Comparison of ENCODE assay signal across 14 cellular contexts in the genomic region with DNA sequence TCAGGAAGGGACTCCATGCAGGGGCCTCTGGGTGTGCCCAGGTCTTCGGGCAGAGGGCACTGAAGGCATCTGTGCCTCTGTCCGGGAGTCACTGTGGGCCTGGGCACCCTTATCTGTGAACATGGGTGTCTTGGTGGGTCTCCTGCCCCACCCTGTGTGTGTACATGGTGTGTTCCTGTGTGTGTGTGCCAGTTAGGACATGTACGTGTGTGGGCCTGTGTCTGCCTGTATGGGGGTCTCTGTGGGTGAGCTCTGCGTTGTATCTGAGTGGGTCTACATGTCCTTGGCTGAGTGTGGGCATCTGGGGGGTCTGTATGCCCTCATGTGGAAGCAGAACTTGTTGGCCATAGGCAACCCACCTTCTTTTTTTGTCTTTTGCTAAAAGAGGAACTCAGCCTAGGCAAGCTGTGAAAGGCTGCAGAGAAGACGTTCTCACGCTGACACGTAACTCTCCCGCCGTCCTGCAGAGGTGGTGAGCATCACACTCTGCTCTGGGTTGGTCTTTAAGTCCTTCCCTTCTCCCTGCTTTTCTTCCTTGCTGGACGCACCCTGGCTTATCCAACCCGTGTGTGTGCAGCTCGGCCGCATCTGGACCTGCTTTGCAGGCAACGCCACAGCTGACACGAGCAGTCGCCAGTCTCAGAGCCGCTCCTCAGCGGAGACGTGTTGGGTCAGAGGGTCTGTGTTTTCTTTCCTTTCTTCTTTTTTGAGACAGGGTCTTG. TPM values are rescaled to one million over a fixed set of nuclear protein-coding genes. Genes with fewer than 3 reads are reported as not detected.
DNase-seq lines count a peak whose midpoint lies in the region; ATAC-seq and TF ChIP-seq lines count a peak whose summit lies in the region.
"Had no signal": no experiment of that assay in that cellular context is flagged by ENCODE, and none has a peak within 500 bp of the region (broad histone marks: within the 10 kb centered on the region; RNA-seq: fewer than 3 reads in every experiment).

No MANE protein-coding gene starts in this region.

- ATAC-seq in WTC11 (no peak), HG03039 (IDR thresholded peaks at IDR 0.05; ENCODE audit: unreplicated experiment) (no peak)
- no peak for ATAC-seq in activated T-helper 17 cell treated with anti-CD3 and anti-CD28 coated beads, Interleukin-2, amount 50 U/mL, for 72 hours (replicated peaks)

- H3K27ac Mint-ChIP-seq in Caco-2 (ENCODE audit: unreplicated experiment) = no peak overlapping the region
- peak overlapping the region; percentile 39 to 95 (median 73) for H3K27ac Mint-ChIP-seq in IgD-negative memory B cell
- peak overlapping the region; percentile 85 for H3K27ac Mint-ChIP-seq in WTC11
- H3K27ac Mint-ChIP-seq in activated T-helper 17 cell treated with anti-CD3 and anti-CD28 coated beads, Interleukin-2, amount 50 U/mL, for 72 hours = no peak overlapping the region
- H3K27ac Mint-ChIP-seq: dendritic cell treated with granulocyte-macrophage colony-stimulating factor and Interleukin-4, amounts not matched to agents 40 ng/mL and 50 ng/mL, for 4 days had no signal

- intact Hi-C loops in Caco-2 (cut with micrococcal nuclease; ENCODE audit: unreplicated experiment) = no loop called here

- POLR2A ChIA-PET in Caco-2 (lab: Charles Lee) (no interaction called here), WTC11 (lab: Charles Lee) (no interaction called here)

- peaks cover 14% of the 10 kb centered on the region for H3K27me3 Mint-ChIP-seq in Caco-2 (ENCODE audit: insufficient read depth, unreplicated experiment)
- peaks cover under 1% of the 10 kb centered on the region for H3K27me3 Mint-ChIP-seq in IgD-negative memory B cell
- peaks cover 13% of the 10 kb centered on the region for H3K27me3 Mint-ChIP-seq in WTC11 (ENCODE audit: low read depth)
- no peaks in the 10 kb centered on the region for H3K27me3 Mint-ChIP-seq in activated T-helper 17 cell treated with anti-CD3 and anti-CD28 coated beads, Interleukin-2, amount 50 U/mL, for 72 hours

- CTCF ChIA-PET in Caco-2 (lab: Charles Lee) = interaction anchor here (0.8 to 0.9 kb wide), 2 partner anchors 11 to 24 kb away, joined by 3 read pairs; no protein-coding TSS in a partner anchor
- CTCF ChIA-PET in WTC11 (lab: Charles Lee) = interaction anchor here (0.8 to 2.5 kb wide), 2 partner anchors 12 to 51 kb away, joined by 3 to 16 read pairs; no protein-coding TSS in a partner anchor

- H3K9me3 ChIP-seq in Caco-2 = no peaks in the 10 kb centered on the region; the same call in 1 of the 2 replicates

- H3K9me3 Mint-ChIP-seq in Caco-2 (ENCODE audit: unreplicated experiment) (no peaks in the 10 kb centered on the region), IgD-negative memory B cell (no peaks in the 10 kb centered on the region), WTC11 (no peaks in the 10 kb centered on the region)
- no peaks in the 10 kb centered on the region for H3K9me3 Mint-ChIP-seq in activated T-helper 17 cell treated with anti-CD3 and anti-CD28 coated beads, Interleukin-2, amount 50 U/mL, for 72 hours
- H3K9me3 Mint-ChIP-seq: dendritic cell treated with granulocyte-macrophage colony-stimulating factor and Interleukin-4, amounts not matched to agents 40 ng/mL and 50 ng/mL, for 4 days had no signal

- H3K4me1 ChIP-seq in Caco-2 = no peaks in the 10 kb centered on the region

- no TSS peak for BruUV-seq in Caco-2 (replicated peaks; lab: Mats Ljungman, UMichigan)

- DNase-seq in Caco-2 (peak; percentile 11 to 52), WTC11 (ENCODE audit: low spot score) (peak; percentile 9), mesenteric fat pad (ENCODE audit: low spot score) (peak; percentile 81), NCI-H774 (lab: John Stamatoyannopoulos, UW) (no peak), DMS 273 treated with DMSO at 0.1 percent for 48 hours (lab: John Stamatoyannopoulos, UW) (no peak)
- DNase-seq: Calu3, foreskin melanocyte, NCI-H510A, T-helper 1 cell had no signal

- no peak overlapping the region for H3K4me3 ChIP-seq in Caco-2 (ENCODE audit: low read depth, low read length)

- H3K4me1 Mint-ChIP-seq in Caco-2 (ENCODE audit: low read depth, unreplicated experiment) (no peaks in the 10 kb centered on the region), IgD-negative memory B cell (peaks cover 6 to 15% (median 12%) of the 10 kb centered on the region in 3 donors), WTC11 (peaks cover 8% of the 10 kb centered on the region)
- H3K4me1 Mint-ChIP-seq in activated T-helper 17 cell treated with anti-CD3 and anti-CD28 coated beads, Interleukin-2, amount 50 U/mL, for 72 hours = no peaks in the 10 kb centered on the region

- H3K36me3 ChIP-seq in Caco-2 (ENCODE audit: control insufficient read depth, insufficient read depth, low read length) = no peaks in the 10 kb centered on the region

- H3K4me3 Mint-ChIP-seq in Caco-2 (ENCODE audit: unreplicated experiment) = no peak overlapping the region
- H3K4me3 Mint-ChIP-seq in IgD-negative memory B cell = peak overlapping the region; percentile 18 to 93 (median 74)
- H3K4me3 Mint-ChIP-seq in WTC11 = no peak overlapping the region
- no peak overlapping the region for H3K4me3 Mint-ChIP-seq in activated T-helper 17 cell treated with anti-CD3 and anti-CD28 coated beads, Interleukin-2, amount 50 U/mL, for 72 hours
- H3K4me3 Mint-ChIP-seq: dendritic cell treated with granulocyte-macrophage colony-stimulating factor and Interleukin-4, amounts not matched to agents 40 ng/mL and 50 ng/mL, for 4 days had no signal

- TF ChIP-seq CTCF in Caco-2 (IDR thresholded peaks at IDR 0.05; ENCODE audit: insufficient read depth in 1 of 2, low read depth in 1 of 2, low read length in 1 of 2, severe bottlenecking in 1 of 2, unreplicated experiment in 1 of 2) (no peak), WTC11 (IDR thresholded peaks at IDR 0.05) (no peak)

- H3K36me3 Mint-ChIP-seq in Caco-2 (ENCODE audit: insufficient read depth, unreplicated experiment) (no peaks in the 10 kb centered on the region), IgD-negative memory B cell (no peaks in the 10 kb centered on the region), WTC11 (no peaks in the 10 kb centered on the region)
- H3K36me3 Mint-ChIP-seq in activated T-helper 17 cell treated with anti-CD3 and anti-CD28 coated beads, Interleukin-2, amount 50 U/mL, for 72 hours (ENCODE audit: low read depth) = no peaks in the 10 kb centered on the region

- no peaks in the 10 kb centered on the region; the same call in 1 of the 2 replicates for H3K27me3 ChIP-seq in Caco-2 (replicated peaks; ENCODE audit: control insufficient read depth, insufficient read depth, low read length)

TF ChIP-seq in WTC11, 78 proteins besides CTCF, POLR2A, EP300 and RAD21 (continues in another document):
- TF ChIP-seq, protein P1, sequence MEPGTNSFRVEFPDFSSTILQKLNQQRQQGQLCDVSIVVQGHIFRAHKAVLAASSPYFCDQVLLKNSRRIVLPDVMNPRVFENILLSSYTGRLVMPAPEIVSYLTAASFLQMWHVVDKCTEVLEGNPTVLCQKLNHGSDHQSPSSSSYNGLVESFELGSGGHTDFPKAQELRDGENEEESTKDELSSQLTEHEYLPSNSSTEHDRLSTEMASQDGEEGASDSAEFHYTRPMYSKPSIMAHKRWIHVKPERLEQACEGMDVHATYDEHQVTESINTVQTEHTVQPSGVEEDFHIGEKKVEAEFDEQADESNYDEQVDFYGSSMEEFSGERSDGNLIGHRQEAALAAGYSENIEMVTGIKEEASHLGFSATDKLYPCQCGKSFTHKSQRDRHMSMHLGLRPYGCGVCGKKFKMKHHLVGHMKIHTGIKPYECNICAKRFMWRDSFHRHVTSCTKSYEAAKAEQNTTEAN (CRISPR knock-in tag; IDR thresholded peaks at IDR 0.05) = no peak
- TF ChIP-seq ZNF396 (CRISPR knock-in tag; IDR thresholded peaks at IDR 0.05; ENCODE audit: borderline replicate concordance) = no peak
- TF ChIP-seq, protein P2, sequence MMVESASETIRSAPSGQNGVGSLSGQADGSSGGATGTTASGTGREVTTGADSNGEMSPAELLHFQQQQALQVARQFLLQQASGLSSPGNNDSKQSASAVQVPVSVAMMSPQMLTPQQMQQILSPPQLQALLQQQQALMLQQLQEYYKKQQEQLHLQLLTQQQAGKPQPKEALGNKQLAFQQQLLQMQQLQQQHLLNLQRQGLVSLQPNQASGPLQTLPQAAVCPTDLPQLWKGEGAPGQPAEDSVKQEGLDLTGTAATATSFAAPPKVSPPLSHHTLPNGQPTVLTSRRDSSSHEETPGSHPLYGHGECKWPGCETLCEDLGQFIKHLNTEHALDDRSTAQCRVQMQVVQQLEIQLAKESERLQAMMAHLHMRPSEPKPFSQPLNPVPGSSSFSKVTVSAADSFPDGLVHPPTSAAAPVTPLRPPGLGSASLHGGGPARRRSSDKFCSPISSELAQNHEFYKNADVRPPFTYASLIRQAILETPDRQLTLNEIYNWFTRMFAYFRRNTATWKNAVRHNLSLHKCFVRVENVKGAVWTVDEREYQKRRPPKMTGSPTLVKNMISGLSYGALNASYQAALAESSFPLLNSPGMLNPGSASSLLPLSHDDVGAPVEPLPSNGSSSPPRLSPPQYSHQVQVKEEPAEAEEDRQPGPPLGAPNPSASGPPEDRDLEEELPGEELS (CRISPR knock-in tag; IDR thresholded peaks at IDR 0.05) = no peak

RNA-seq across cellular contexts. Expression of a gene that starts 0.5 kb away (rescaled TPM):
- total RNA-seq in Caco-2 (2022) (not detected in 2 replicates), WTC11 (2021) (not detected in 3 replicates), mesenteric fat pad (not detected)
- not detected for polyA plus RNA-seq in IgD-negative memory B cell
- not detected for total RNA-seq in activated T-helper 17 cell treated with anti-CD3 and anti-CD28 coated beads, Interleukin-2, amount 50 U/mL, for 72 hours
- total RNA-seq: Calu3, lower leg skin had no signal

RNA-seq across cellular contexts. Expression of a gene that starts 23.7 kb away (rescaled TPM):
- total RNA-seq in Caco-2 (2022) = not detected in 2 replicates
- 0.83 TPM for polyA plus RNA-seq in IgD-negative memory B cell
- total RNA-seq in WTC11 (2021) = 0.53 to 1.7 TPM (median 0.73 TPM) in 3 replicates
- total RNA-seq in mesenteric fat pad = not detected
- total RNA-seq in activated T-helper 17 cell treated with anti-CD3 and anti-CD28 coated beads, Interleukin-2, amount 50 U/mL, for 72 hours = under 1 TPM in 1 of 2 donors, not detected in 1; 0.71 TPM
- total RNA-seq: Calu3 had no signal

RNA-seq across cellular contexts. Expression of a gene that starts 28.0 kb away (rescaled TPM):
- total RNA-seq in Caco-2 (2022) = 0.51 and 0.59 TPM in 2 replicates
- polyA plus RNA-seq in IgD-negative memory B cell = 3.7 TPM
- total RNA-seq in WTC11 (2021) = 1.7 to 2.2 TPM (median 2.0 TPM) in 3 replicates
- total RNA-seq in mesenteric fat pad = 1.3 TPM
- total RNA-seq in activated T-helper 17 cell treated with anti-CD3 and anti-CD28 coated beads, Interleukin-2, amount 50 U/mL, for 72 hours = under 1 TPM; 0.48 to 0.56 TPM

RNA-seq across cellular contexts. Expression of a gene that starts 28.6 kb away (rescaled TPM):
- total RNA-seq in Caco-2 (2022) (29.3 and 34.3 TPM in 2 replicates), WTC11 (2021) (13.8 to 15.9 TPM (median 15.1 TPM) in 3 replicates), mesenteric fat pad (29.0 TPM)
- 202 TPM for polyA plus RNA-seq in IgD-negative memory B cell
- total RNA-seq in activated T-helper 17 cell treated with anti-CD3 and anti-CD28 coated beads, Interleukin-2, amount 50 U/mL, for 72 hours = 10 to 100 TPM; 38.6 to 49.4 TPM

RNA-seq across cellular contexts. Expression of a gene that starts 44.9 kb away (rescaled TPM):
- 39.9 and 48.3 TPM in 2 replicates for total RNA-seq in Caco-2 (2022)
- polyA plus RNA-seq in IgD-negative memory B cell = 41.3 TPM
- total RNA-seq in WTC11 (2021) = 55.8 to 63.6 TPM (median 63.5 TPM) in 3 replicates
- 42.5 TPM for total RNA-seq in mesenteric fat pad
- total RNA-seq in activated T-helper 17 cell treated with anti-CD3 and anti-CD28 coated beads, Interleukin-2, amount 50 U/mL, for 72 hours = 10 to 100 TPM; 52.0 to 79.9 TPM

Comparison
In these comparisons a context has a peak if more than half of its experiments do, and no peak if none do; other contexts are left out.
1. DNase-seq: peak in Caco-2 (2 of 2), WTC11 (single experiment) and mesenteric fat pad (single experiment); none in NCI-H774 (single experiment) and DMS 273 treated with DMSO at 0.1 percent for 48 hours (single experiment).
2. H3K27ac Mint-ChIP-seq: peak in IgD-negative memory B cell (3 of 3) and WTC11 (single experiment); none in Caco-2 (single experiment) and activated T-helper 17 cell treated with anti-CD3 and anti-CD28 coated beads, Interleukin-2, amount 50 U/mL, for 72 hours (single experiment).
3. H3K4me3 Mint-ChIP-seq: peak in IgD-negative memory B cell (4 of 4); none in Caco-2 (single experiment), WTC11 (single experiment) and activated T-helper 17 cell treated with anti-CD3 and anti-CD28 coated beads, Interleukin-2, amount 50 U/mL, for 72 hours (single experiment).